ENCODE assay signal across 10 cellular contexts in genomic region chr2:157830696-157831570, GRCh38. TPM values are rescaled to one million over a fixed set of nuclear protein-coding genes. Genes with fewer than 3 reads are reported as not detected.
A peak's percentile ranks its signal among the peaks of the same experiment; 100 is the strongest.
DNase-seq lines count a peak whose midpoint lies in the region; ATAC-seq lines count a peak whose summit lies in the region.
"Had no signal": no experiment of that assay in that cellular context is flagged by ENCODE, and none has a peak within 500 bp of the region (broad histone marks: within the 10 kb centered on the region; RNA-seq: fewer than 3 reads in every experiment).

No MANE protein-coding gene starts in this region.

- ATAC-seq in HG02885 (IDR thresholded peaks at IDR 0.05; ENCODE audit: poor library complexity, unreplicated experiment), result no peak

- DNase-seq in AG08395 (ENCODE audit: low spot score) (peak; percentile 83), LoVo (ENCODE audit: low spot score) (peak; percentile 63), dermis blood vessel endothelial cell (peak; percentile 93), mucosa of gallbladder (ENCODE audit: low spot score) (peak; percentile 60), NK-92 (lab: John Stamatoyannopoulos, UW; ENCODE audit: unreplicated experiment) (no peak)
- no peak for DNase-seq in stimulated activated CD4-positive, alpha-beta T cell treated with anti-CD3 and anti-CD28 coated beads, Interleukin-2, amount 100 ng/mL, for 24 hours
- no peak for DNase-seq in stimulated activated CD4-positive, alpha-beta T cell treated with anti-CD3 and anti-CD28 coated beads, Interleukin-4, amount 100 ng/mL, for 4 hours
- DNase-seq: effector memory CD4-positive, alpha-beta T cell; NCI-H774 had no signal

RNA-seq across cellular contexts. Expression of gene ACVR1, which starts 45.2 kb away (rescaled TPM):
- total RNA-seq in dermis blood vessel endothelial cell (19.6 and 29.5 TPM in 2 replicates), mucosa of gallbladder (47.6 TPM)

Comparison
In these comparisons a context has a peak if more than half of its experiments do, and no peak if none do; other contexts are left out.
1. DNase-seq: peak in AG08395 (single experiment), LoVo (single experiment), dermis blood vessel endothelial cell (single experiment) and mucosa of gallbladder (single experiment); none in stimulated activated CD4-positive, alpha-beta T cell treated with anti-CD3 and anti-CD28 coated beads, Interleukin-2, amount 100 ng/mL, for 24 hours (0 of 2), NK-92 (single experiment) and stimulated activated CD4-positive, alpha-beta T cell treated with anti-CD3 and anti-CD28 coated beads, Interleukin-4, amount 100 ng/mL, for 4 hours (0 of 2).